Comparison of ENCODE assay signal across 8 cellular contexts in genomic region chr1:207050768-207051614, GRCh38. TPM values are rescaled to one million over a fixed set of nuclear protein-coding genes. Genes with fewer than 3 reads are reported as not detected.
DNase-seq lines count a peak whose midpoint lies in the region; ATAC-seq and TF ChIP-seq lines count a peak whose summit lies in the region.

YOD1 (minus strand) TSS chr1:207051208; CDS start chr1:207051030, 178 bp downstream.

- H3K9me3 ChIP-seq in A673 (ENCODE audit: low read depth, low read length, poor library complexity, severe bottlenecking) (no peaks in the 10 kb centered on the region), right lobe of liver (no peaks in the 10 kb centered on the region)

- peak; percentile 59 for ATAC-seq in GM18907 (IDR thresholded peaks at IDR 0.05; ENCODE audit: unreplicated experiment)
- peak; percentile 52 for ATAC-seq in HG03439 (IDR thresholded peaks at IDR 0.05; ENCODE audit: unreplicated experiment)
- peak; percentile 55 to 73 (median 64) for ATAC-seq in right lobe of liver

- TF ChIP-seq CTCF in A673 (conservative IDR thresholded peaks at IDR 0.05; ENCODE audit: low read depth, low read length): no peak
- TF ChIP-seq CTCF in dorsolateral prefrontal cortex (IDR thresholded peaks at IDR 0.05 in 54 of 56, conservative IDR thresholded peaks at IDR 0.05 in 2 of 56; ENCODE audit: low read depth in 1 of 56, partially characterized antibody in 56 of 56): peak in 39 of 56 donors; percentile 9 to 61 (median 30)
- TF ChIP-seq CTCF in right lobe of liver (IDR thresholded peaks at IDR 0.05): no peak

- peak within 1 kb of the TSS; percentile 79 for H3K27ac ChIP-seq in A673 (ENCODE audit: low read depth, low read length, poor library complexity, severe bottlenecking)
- H3K27ac ChIP-seq in dorsolateral prefrontal cortex: peak within 1 kb of the TSS; percentile 54 to 98 (median 93)
- peak within 1 kb of the TSS; percentile 69 to 83 (median 76) for H3K27ac ChIP-seq in right lobe of liver

- H3K27me3 ChIP-seq in A673 (replicated peaks; ENCODE audit: insufficient read depth, low read depth, low read length, poor library complexity) (no peaks in the 10 kb centered on the region), dorsolateral prefrontal cortex (no peaks in the 10 kb centered on the region), right lobe of liver (no peaks in the 10 kb centered on the region)

- TF ChIP-seq POLR2A in right lobe of liver (IDR thresholded peaks at IDR 0.05): peak; percentile 31

- peaks cover 27% of the 10 kb centered on the region for H3K36me3 ChIP-seq in A673 (ENCODE audit: insufficient read depth, low read length, poor library complexity, severe bottlenecking)
- H3K36me3 ChIP-seq in right lobe of liver: peaks cover 0 to 11% (median 0%) of the 10 kb centered on the region in 4 donors

- 6% methylated on average over 24 of the region's 47 CpGs for WGBS in right lobe of liver (ENCODE audit: insufficient coverage, low coverage, low lambda C conversion rate, missing lambda C conversion rate)

- intact Hi-C loops in A673 (cut with micrococcal nuclease; ENCODE audit: unreplicated experiment) (no loop called here), dorsolateral prefrontal cortex (cut with DNase I) (loop anchor here (2.0 to 10.0 kb wide), 3 partner anchors 271 to 448 kb away; partner anchors contain the start of gene CD55 (in 1 of the 2)), right lobe of liver (cut with DNase I) (no loop called here)

- DNase-seq in A673 (ENCODE audit: low spot score): peak; percentile 95
- peak; percentile 73 for DNase-seq in NCI-H748 treated with DMSO at 0.1 percent for 48 hours (lab: John Stamatoyannopoulos, UW)
- DNase-seq in activated CD4-positive, alpha-beta T cell treated with anti-CD3 and anti-CD28 coated beads, Interleukin-2, amount 50 U/mL, for 48 hours: peak; percentile 91 to 93
- peak; percentile 77 to 93 (median 88) for DNase-seq in dorsolateral prefrontal cortex
- DNase-seq in right lobe of liver: peak; percentile 91 to 94 (median 92)
- DNase-seq in stimulated activated CD4-positive, alpha-beta T cell treated with anti-CD3 and anti-CD28 coated beads, Interleukin-2, amount 100 ng/mL, for 48 hours: peak; percentile 86 to 90

- POLR2A ChIA-PET in A673 (lab: Charles Lee; ENCODE audit: low non-redundant PET): no interaction called here

- H3K4me3 ChIP-seq in A673 (ENCODE audit: low read depth, low read length, poor library complexity, severe bottlenecking): peak within 1 kb of the TSS; percentile 82
- peak within 1 kb of the TSS; percentile 63 to 99 (median 92) for H3K4me3 ChIP-seq in dorsolateral prefrontal cortex
- peak within 1 kb of the TSS; percentile 69 to 96 (median 86) for H3K4me3 ChIP-seq in right lobe of liver

- peaks cover 18% of the 10 kb centered on the region for H3K4me1 ChIP-seq in A673 (ENCODE audit: insufficient read depth, low read length, poor library complexity, severe bottlenecking)
- peaks cover 0 to 16% (median 1%) of the 10 kb centered on the region in 4 donors for H3K4me1 ChIP-seq in right lobe of liver

- BruUV-seq in A673 (replicated peaks; lab: Mats Ljungman, UMichigan): no TSS peak

- CTCF ChIA-PET in A673 (lab: Charles Lee): no interaction called here

RNA-seq across cellular contexts. Expression of gene YOD1, which starts in this region (rescaled TPM):
- 12.0 and 12.6 TPM in 2 replicates for total RNA-seq in A673 (2021)
- 10 to 100 TPM; 10.1 to 24.4 (median 14.4) TPM for total RNA-seq in dorsolateral prefrontal cortex
- total RNA-seq in right lobe of liver: 1 to 10 TPM; 3.0 to 4.8 (median 3.5) TPM

Comparison
In these comparisons a context has a peak if more than half of its experiments do, and no peak if none do; other contexts are left out.
1. Peak in every context shown above with its lines: DNase-seq, ATAC-seq, H3K4me3 ChIP-seq and H3K27ac ChIP-seq.
2. CTCF ChIP-seq: peak in dorsolateral prefrontal cortex (39 of 56); none in A673 (single experiment) and right lobe of liver (0 of 4).
3. intact Hi-C loops: an anchor here in dorsolateral prefrontal cortex (2.0 to 10.0 kb wide); none called in A673 and right lobe of liver.